Comparison of ENCODE assay signal across 8 cellular contexts in the genomic region with DNA sequence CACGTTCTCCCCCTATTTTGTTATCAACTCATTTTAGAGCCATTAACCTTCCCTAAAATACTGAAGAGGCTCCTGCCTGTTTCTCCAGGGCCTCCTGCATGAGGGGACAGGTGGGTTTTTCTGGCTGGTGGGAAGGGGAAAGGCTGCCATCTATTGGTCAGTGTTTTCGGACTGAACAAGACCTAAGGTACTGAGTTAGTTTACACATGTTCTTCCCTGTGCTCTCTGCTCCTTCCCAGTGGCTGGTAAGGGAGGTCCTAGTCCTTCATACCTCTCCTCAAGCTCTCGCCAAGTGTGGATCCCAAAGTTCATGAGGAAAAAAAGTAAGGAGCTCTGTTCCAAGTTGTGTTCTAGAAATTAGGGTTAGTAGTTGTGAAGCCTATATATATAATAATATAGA.
DNase-seq lines count a peak whose midpoint lies in the region; ATAC-seq and TF ChIP-seq lines count a peak whose summit lies in the region.

No MANE protein-coding gene starts in this region.

- in situ Hi-C loops in astrocyte of the cerebellum (cut with HindIII; ENCODE audit: low sequenced_read_pairs): no loop called here

- TF ChIP-seq CTCF in astrocyte of the cerebellum (IDR thresholded peaks at IDR 0.05; ENCODE audit: low read depth, low read length, missing control alignments) (peak; percentile 27), retinal pigment epithelial cell (conservative IDR thresholded peaks at IDR 0.05; ENCODE audit: low read depth, low read length) (peak; percentile 70)

- DNase-seq in NCI-H1417 (lab: John Stamatoyannopoulos, UW) (peak; percentile 29 to 75 (median 40)), NCI-H1417 treated with DMSO at 0.1 percent for 48 hours (lab: John Stamatoyannopoulos, UW) (no peak), NCI-H2029 (lab: John Stamatoyannopoulos, UW) (peak; percentile 43), astrocyte of the cerebellum (ENCODE audit: low read depth) (no peak), retinal pigment epithelial cell (ENCODE audit: low read depth) (peak; percentile 19), GDM1 (lab: John Stamatoyannopoulos, UW) (no peak)
- DNase-seq in stimulated activated CD4-positive, alpha-beta T cell treated with anti-CD3 and anti-CD28 coated beads, Interleukin-12 subunit alpha, Interleukin-12 subunit beta, amount 100 ng/mL, for 4 hours: no peak

- ATAC-seq in GM21447 (IDR thresholded peaks at IDR 0.05; ENCODE audit: unreplicated experiment): no peak

- H3K4me3 ChIP-seq in astrocyte of the cerebellum (ENCODE audit: low read depth, low read length): no peak overlapping the region
- no peak overlapping the region for H3K4me3 ChIP-seq in retinal pigment epithelial cell (ENCODE audit: low read length)

Comparison
In these comparisons a context has a peak if more than half of its experiments do, and no peak if none do; other contexts are left out.
1. DNase-seq: peak in NCI-H1417 (3 of 3), NCI-H2029 (single experiment) and retinal pigment epithelial cell (single experiment); none in NCI-H1417 treated with DMSO at 0.1 percent for 48 hours (single experiment), astrocyte of the cerebellum (single experiment), GDM1 (single experiment) and stimulated activated CD4-positive, alpha-beta T cell treated with anti-CD3 and anti-CD28 coated beads, Interleukin-12 subunit alpha, Interleukin-12 subunit beta, amount 100 ng/mL, for 4 hours (single experiment).